Comparison of ENCODE assay signal across 1 cellular context in genomic region chr11:32092581-32093170, GRCh38.
TF ChIP-seq lines count a peak whose summit lies in the region.

No MANE protein-coding gene starts in this region.

TF ChIP-seq in WTC11, 78 proteins besides CTCF, POLR2A, EP300 and RAD21 (continued from another document):
- TF ChIP-seq, protein P1, sequence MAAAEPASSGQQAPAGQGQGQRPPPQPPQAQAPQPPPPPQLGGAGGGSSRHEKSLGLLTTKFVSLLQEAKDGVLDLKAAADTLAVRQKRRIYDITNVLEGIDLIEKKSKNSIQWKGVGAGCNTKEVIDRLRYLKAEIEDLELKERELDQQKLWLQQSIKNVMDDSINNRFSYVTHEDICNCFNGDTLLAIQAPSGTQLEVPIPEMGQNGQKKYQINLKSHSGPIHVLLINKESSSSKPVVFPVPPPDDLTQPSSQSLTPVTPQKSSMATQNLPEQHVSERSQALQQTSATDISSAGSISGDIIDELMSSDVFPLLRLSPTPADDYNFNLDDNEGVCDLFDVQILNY (CRISPR knock-in tag; IDR thresholded peaks at IDR 0.05) = no peak
- TF ChIP-seq ESRRA (CRISPR knock-in tag; IDR thresholded peaks at IDR 0.05; ENCODE audit: borderline replicate concordance) = no peak
- TF ChIP-seq TP53 (CRISPR knock-in tag; IDR thresholded peaks at IDR 0.05) = no peak
